Comparison of ENCODE assay signal across 19 cellular contexts in genomic region chr11:70466596-70466995, GRCh38.
"Had no signal": no experiment of that assay in that cellular context is flagged by ENCODE, and none has a peak within 500 bp of the region (broad histone marks: within the 10 kb centered on the region; RNA-seq: fewer than 3 reads in every experiment).

No MANE protein-coding gene starts in this region.

- DNase-seq: activated CD4-positive, alpha-beta T cell treated with anti-CD3 and anti-CD28 coated beads for 4 hours; activated CD8-positive, alpha-beta memory T cell treated with anti-CD3 and anti-CD28 coated beads for 24 hours; activated effector memory CD4-positive, alpha-beta T cell treated with Interleukin-2 at 50 U/mL for 16 hours; activated naive CD4-positive, alpha-beta T cell treated with Interleukin-2 at 50 U/mL for 16 hours; body of pancreas; cortex of kidney; effector memory CD8-positive, alpha-beta T cell; heart left ventricle; immature natural killer cell; left lung; mucosa of descending colon; pancreas; stimulated activated naive CD4-positive, alpha-beta T cell; tibial artery had no signal

- FAIRE-seq: endothelial cell of umbilical vein, pancreas had no signal

- H3K4me2 ChIP-seq: smooth muscle cell had no signal

- H3K9me3 ChIP-seq: body of pancreas, heart left ventricle, left lung, mucosa of descending colon, pancreas, right atrium auricular region, suprapubic skin, tibial artery had no signal

- H3K4me3 ChIP-seq: body of pancreas, heart left ventricle, left lung, lung, mucosa of descending colon, pancreas, right atrium auricular region, smooth muscle cell, suprapubic skin, tibial artery had no signal

- ATAC-seq: body of pancreas; effector memory CD8-positive, alpha-beta T cell; heart left ventricle had no signal

- H3K27me3 ChIP-seq: body of pancreas, pancreas, right atrium auricular region had no signal

- H3K4me1 ChIP-seq: body of pancreas, left lung, right atrium auricular region, suprapubic skin, tibial artery had no signal

- H3K27ac ChIP-seq: body of pancreas, heart left ventricle, left lung, pancreas, right atrium auricular region, suprapubic skin, tibial artery had no signal

- H3K36me3 ChIP-seq: heart left ventricle, left lung, pancreas, right atrium auricular region, suprapubic skin, tibial artery had no signal
